Comparison of ENCODE assay signal across 8 cellular contexts in the genomic region with DNA sequence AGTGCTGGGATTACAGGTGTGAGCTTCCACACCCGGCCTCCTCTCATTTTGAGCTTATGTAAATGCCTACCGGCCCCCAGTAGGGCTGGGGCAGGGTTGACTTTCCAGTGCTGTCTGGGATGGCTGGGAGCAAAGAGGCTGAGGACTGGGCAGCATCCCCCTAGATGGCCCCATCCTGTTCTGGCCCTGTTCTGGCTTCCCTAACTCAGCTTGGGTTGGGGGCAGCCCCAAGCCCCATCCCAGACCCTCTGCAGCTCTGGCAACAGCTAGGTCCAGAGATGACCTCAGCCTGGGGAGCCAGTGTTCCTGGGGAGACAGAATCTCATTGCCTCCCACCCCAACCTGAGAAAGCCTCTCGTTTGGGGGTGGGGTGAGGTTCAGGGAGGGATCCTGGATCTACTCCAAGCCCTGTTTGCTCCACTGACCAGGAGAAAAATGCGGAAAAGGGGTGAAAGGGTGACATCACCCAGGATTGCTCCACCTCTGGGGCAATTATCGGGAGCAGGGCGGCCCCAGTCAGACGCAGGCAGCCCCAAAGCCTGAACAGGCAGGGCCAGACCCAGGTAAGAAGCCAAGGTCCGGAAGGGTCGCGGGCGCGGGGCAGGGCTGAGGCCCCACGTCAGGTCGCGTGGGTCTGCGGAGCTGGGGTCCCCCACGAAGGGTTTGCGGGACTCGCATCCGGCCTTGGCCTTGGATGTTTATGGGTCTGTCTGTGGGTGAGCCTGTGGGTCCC. TPM values are rescaled to one million over a fixed set of nuclear protein-coding genes. Genes with fewer than 3 reads are reported as not detected.
DNase-seq lines count a peak whose midpoint lies in the region; ATAC-seq and TF ChIP-seq lines count a peak whose summit lies in the region.

A gene with protein sequence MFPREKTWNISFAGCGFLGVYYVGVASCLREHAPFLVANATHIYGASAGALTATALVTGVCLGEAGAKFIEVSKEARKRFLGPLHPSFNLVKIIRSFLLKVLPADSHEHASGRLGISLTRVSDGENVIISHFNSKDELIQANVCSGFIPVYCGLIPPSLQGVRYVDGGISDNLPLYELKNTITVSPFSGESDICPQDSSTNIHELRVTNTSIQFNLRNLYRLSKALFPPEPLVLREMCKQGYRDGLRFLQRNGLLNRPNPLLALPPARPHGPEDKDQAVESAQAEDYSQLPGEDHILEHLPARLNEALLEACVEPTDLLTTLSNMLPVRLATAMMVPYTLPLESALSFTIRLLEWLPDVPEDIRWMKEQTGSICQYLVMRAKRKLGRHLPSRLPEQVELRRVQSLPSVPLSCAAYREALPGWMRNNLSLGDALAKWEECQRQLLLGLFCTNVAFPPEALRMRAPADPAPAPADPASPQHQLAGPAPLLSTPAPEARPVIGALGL (plus strand): TSS at position 519 of the 733 bp plus-strand sequence. CDS start 805 bp downstream, outside the sequence.

- H3K4me2 ChIP-seq in Karpas-422 (ENCODE audit: low read depth, low read length, poor library complexity, severe bottlenecking): peak within 1 kb of the TSS; percentile 96

- ATAC-seq in CD8-positive, alpha-beta T cell: no peak
- peak; percentile 49 to 54 for ATAC-seq in upper lobe of left lung (ENCODE audit: low FRiP score in 2 of 2)
- no peak for ATAC-seq in HG03196 (IDR thresholded peaks at IDR 0.05; ENCODE audit: unreplicated experiment)

- peaks cover 11% of the 10 kb centered on the region for H3K4me1 Mint-ChIP-seq in CD8-positive, alpha-beta T cell (ENCODE audit: low read depth)

- peak within 1 kb of the TSS; percentile 88 for H3K27ac ChIP-seq in CD8-positive, alpha-beta T cell (ENCODE audit: low read depth, low read length)
- H3K27ac ChIP-seq in Karpas-422 (ENCODE audit: low read length) (0 out of 2 replicates have a peak within 1 kb of the TSS, but pooled peaks have one; percentile 54), colonic mucosa (peak within 1 kb of the TSS; percentile 98), upper lobe of left lung (peak within 1 kb of the TSS; percentile 96 to 100 (median 98))

- no peak for DNase-seq in CD8-positive, alpha-beta T cell
- DNase-seq in Karpas-422 (no peak), colonic mucosa (peak; percentile 73), lung microvascular endothelial cell (ENCODE audit: low read depth in 2 of 2) (no peak), upper lobe of left lung (peak in 1 of 2 donors; percentile 80), DMS 273 treated with DMSO at 0.1 percent for 48 hours (lab: John Stamatoyannopoulos, UW) (no peak), NCI-H187 (lab: John Stamatoyannopoulos, UW) (no peak)

- no peaks in the 10 kb centered on the region for H3K9me3 Mint-ChIP-seq in CD8-positive, alpha-beta T cell

- peak within 1 kb of the TSS; percentile 87 for H3K4me3 Mint-ChIP-seq in CD8-positive, alpha-beta T cell

- no peaks in the 10 kb centered on the region for H3K9me2 ChIP-seq in Karpas-422 (replicated peaks; ENCODE audit: insufficient read depth, low read length)

- H3K9me3 ChIP-seq in CD8-positive, alpha-beta T cell (ENCODE audit: low read length): no peaks in the 10 kb centered on the region
- H3K9me3 ChIP-seq in Karpas-422 (ENCODE audit: low read length): no peaks in the 10 kb centered on the region
- H3K9me3 ChIP-seq in colonic mucosa: no peaks in the 10 kb centered on the region
- no peaks in the 10 kb centered on the region for H3K9me3 ChIP-seq in upper lobe of left lung

- peak within 1 kb of the TSS; percentile 94 for H3K4me3 ChIP-seq in CD8-positive, alpha-beta T cell (ENCODE audit: low read depth, low read length)
- peak within 1 kb of the TSS; percentile 88 for H3K4me3 ChIP-seq in Karpas-422 (ENCODE audit: low read length)
- H3K4me3 ChIP-seq in colonic mucosa: peak within 1 kb of the TSS; percentile 70
- peak within 1 kb of the TSS; percentile 67 to 99 (median 88) for H3K4me3 ChIP-seq in upper lobe of left lung

- H3K36me3 Mint-ChIP-seq in CD8-positive, alpha-beta T cell: peaks cover 18% of the 10 kb centered on the region

- peaks cover 21% of the 10 kb centered on the region for H3K4me1 ChIP-seq in CD8-positive, alpha-beta T cell (ENCODE audit: insufficient read depth, low read length)
- peaks cover 15% of the 10 kb centered on the region for H3K4me1 ChIP-seq in Karpas-422 (ENCODE audit: low read length)
- peaks cover 25% of the 10 kb centered on the region for H3K4me1 ChIP-seq in colonic mucosa
- H3K4me1 ChIP-seq in upper lobe of left lung: peaks cover 28 to 45% (median 34%) of the 10 kb centered on the region in 4 donors

- H3K9ac ChIP-seq in Karpas-422 (ENCODE audit: low read length) (peak within 1 kb of the TSS; percentile 93), colonic mucosa (ENCODE audit: low read depth in 2 of 2, low read length in 2 of 2) (peak within 1 kb of the TSS; percentile 83 to 93)

- no peaks in the 10 kb centered on the region for H3K27me3 Mint-ChIP-seq in CD8-positive, alpha-beta T cell (ENCODE audit: low read depth)

- intact Hi-C loops in CD8-positive, alpha-beta T cell (cut with DNase I, micrococcal nuclease): loop anchor here (1.0 kb wide), 5 partner anchors 9 to 24 kb away; partner anchors contain the start of genes RPLP2 (in 2 of the 2), CD151 (in 1 of the 2), PIDD1 (in 1 of the 2) and POLR2L (in 1 of the 2)
- intact Hi-C loops in colonic mucosa (cut with DNase I): no loop called here

- no peak within 1 kb of the TSS; the same call in 1 of the 2 replicates for H2AFZ ChIP-seq in Karpas-422 (ENCODE audit: low read length)

- POLR2A ChIA-PET in CD8-positive, alpha-beta T cell (lab: Charles Lee): interaction anchor here (0.6 to 4.5 kb wide), 15 partner anchors 7 to 502 kb away, joined by 3 to 58 read pairs (median 7); partner anchors contain the start of genes CD151, CRACR2B, HRAS and LRRC56

- CTCF ChIA-PET in CD8-positive, alpha-beta T cell (lab: Charles Lee): interaction anchor here (0.7 to 1.9 kb wide), 4 partner anchors 8 to 374 kb away, joined by 3 to 6 read pairs (median 4); partner anchors contain the start of gene RPLP2

- peak in 3 of 4 donors; percentile 57 to 77 (median 57) for TF ChIP-seq POLR2A in upper lobe of left lung (IDR thresholded peaks at IDR 0.05)

- TF ChIP-seq CTCF in CD8-positive, alpha-beta T cell (IDR thresholded peaks at IDR 0.05): no peak
- no peak for TF ChIP-seq CTCF in colonic mucosa (IDR thresholded peaks at IDR 0.05)
- TF ChIP-seq CTCF in upper lobe of left lung (IDR thresholded peaks at IDR 0.05): no peak

- H3K79me2 ChIP-seq in Karpas-422 (ENCODE audit: low read length): peaks cover 15% of the 10 kb centered on the region

- 16 to 28% methylated on average over 15 to 19 of the region's 20 CpGs for WGBS in upper lobe of left lung, 2 donors

- H3K27me3 ChIP-seq in CD8-positive, alpha-beta T cell (ENCODE audit: insufficient read depth, low read length): no peaks in the 10 kb centered on the region
- H3K27me3 ChIP-seq in Karpas-422 (ENCODE audit: low read length): no peaks in the 10 kb centered on the region
- H3K27me3 ChIP-seq in colonic mucosa: no peaks in the 10 kb centered on the region
- H3K27me3 ChIP-seq in upper lobe of left lung: no peaks in the 10 kb centered on the region

- TF ChIP-seq EP300 in upper lobe of left lung (IDR thresholded peaks at IDR 0.05): peak in 1 of 4 donors; percentile 29

- peaks cover 15% of the 10 kb centered on the region for H4K20me1 ChIP-seq in Karpas-422 (ENCODE audit: insufficient read depth, low read depth, low read length)

- H3K27ac Mint-ChIP-seq in CD8-positive, alpha-beta T cell: peak within 1 kb of the TSS; percentile 88

- no peaks in the 10 kb centered on the region for H3K36me3 ChIP-seq in CD8-positive, alpha-beta T cell (ENCODE audit: insufficient read depth, low read length)
- H3K36me3 ChIP-seq in Karpas-422 (ENCODE audit: insufficient read depth, low read length): peaks cover 2% of the 10 kb centered on the region; the same call in 1 of the 2 replicates
- peaks cover 1% of the 10 kb centered on the region for H3K36me3 ChIP-seq in colonic mucosa
- H3K36me3 ChIP-seq in upper lobe of left lung: peaks cover 4 to 41% (median 13%) of the 10 kb centered on the region in 4 donors

RNA-seq across cellular contexts. Expression of the gene that starts here (rescaled TPM):
- 100 to 1,000 TPM; 210 to 234 TPM for total RNA-seq in CD8-positive, alpha-beta T cell
- total RNA-seq in Karpas-422 (2014; rRNA removed; shearing (Covaris generic); ENCODE audit: low replicate concordance): 32.5 and 35.8 TPM in 2 replicates
- total RNA-seq in colonic mucosa: 100 to 1,000 TPM; 139 to 155 TPM
- total RNA-seq in lung microvascular endothelial cell: 33.3 and 50.6 TPM in 2 replicates
- total RNA-seq in upper lobe of left lung: 100 to 1,000 TPM in 4 of 6 donors, 10 to 100 TPM in 2; 74.5 to 303 (median 164) TPM

Comparison
In these comparisons a context has a peak if more than half of its experiments do, and no peak if none do; other contexts are left out.
1. ATAC-seq: peak in upper lobe of left lung (2 of 2); none in CD8-positive, alpha-beta T cell (single experiment) and HG03196 (single experiment).
2. Peak in every context shown above with its lines, with median percentiles within 50 percentile points of each other: H3K27ac ChIP-seq and H3K4me3 ChIP-seq.